ENCODE assay signal across 2 cellular contexts in the genomic region with DNA sequence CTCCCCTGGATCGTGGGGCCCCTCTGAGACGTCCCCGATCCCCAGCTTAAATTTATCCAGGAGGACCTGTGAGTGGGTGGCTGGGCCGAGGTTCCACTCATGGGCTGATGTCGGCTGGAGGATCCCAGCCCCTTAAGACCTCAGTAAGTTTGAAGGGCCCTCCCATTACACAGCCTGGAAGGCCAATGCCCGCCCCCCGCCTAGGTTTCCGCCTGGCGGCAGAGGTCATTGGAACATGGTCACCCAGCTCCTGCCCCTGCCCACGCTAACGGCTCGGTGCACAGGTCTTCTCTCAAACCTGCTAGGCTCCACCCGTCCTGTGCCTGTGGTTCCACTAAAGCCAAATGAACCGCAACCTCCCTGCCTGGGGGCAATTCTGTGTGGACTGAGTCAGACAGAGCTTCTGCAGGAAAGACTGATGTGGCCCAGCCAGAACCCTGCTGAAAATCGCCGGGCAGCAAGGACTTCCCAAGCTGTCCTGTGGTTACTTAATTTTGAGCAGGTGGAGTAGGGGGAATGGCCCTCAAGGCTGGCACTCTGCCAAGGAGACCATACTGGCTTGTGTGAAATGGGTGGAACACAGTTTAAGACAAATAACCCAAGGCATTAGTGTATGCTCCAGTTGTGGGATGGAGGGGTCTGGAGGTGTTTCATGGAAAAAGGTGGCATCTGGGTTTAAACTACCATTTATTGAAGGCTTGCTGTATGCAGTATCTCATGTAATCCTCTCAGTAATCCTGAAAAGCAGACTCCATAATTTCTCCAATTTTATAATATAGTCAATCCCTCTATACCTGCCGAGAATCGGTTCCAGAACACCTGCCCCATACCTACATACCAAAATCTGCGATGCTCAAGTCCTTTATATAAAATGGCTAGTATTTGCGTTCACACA.
TF ChIP-seq lines count a peak whose summit lies in the region.

No MANE protein-coding gene starts in this region.

TF ChIP-seq in HEK293, 187 proteins besides CTCF, POLR2A, EP300 and RAD21 (continued from another document and continues in another):
- no peak for TF ChIP-seq ZNF223 (tag by site-specific recombination; IDR thresholded peaks at IDR 0.05)
- TF ChIP-seq IKZF3 (tag by site-specific recombination; IDR thresholded peaks at IDR 0.05), result peak; percentile 39; the same call in 1 of the 2 replicates
- peak; percentile 52; the same call in 1 of the 2 replicates for TF ChIP-seq ZNF701 (tag by site-specific recombination; IDR thresholded peaks at IDR 0.05)
- peak; percentile 77 for TF ChIP-seq ZNF660 (tag by site-specific recombination; IDR thresholded peaks at IDR 0.05)
- no peak for TF ChIP-seq ZNF292 (tag by site-specific recombination; IDR thresholded peaks at IDR 0.05; ENCODE audit: borderline replicate concordance, low read depth)
- peak; percentile 95 for TF ChIP-seq ZIC2 (tag by site-specific recombination; IDR thresholded peaks at IDR 0.05)
- no peak for TF ChIP-seq ZNF416 (tag by site-specific recombination; IDR thresholded peaks at IDR 0.05)
- TF ChIP-seq SP2 (tag by site-specific recombination; IDR thresholded peaks at IDR 0.05), result peak; percentile 74
- no peak for TF ChIP-seq ZEB2 (tag by site-specific recombination; IDR thresholded peaks at IDR 0.05)
- no peak for TF ChIP-seq ZFP69B (tag by site-specific recombination; IDR thresholded peaks at IDR 0.05)
- TF ChIP-seq ZNF580 (tag by site-specific recombination; IDR thresholded peaks at IDR 0.05), result no peak
- no peak; the same call in 1 of the 2 replicates for TF ChIP-seq ZNF449 (tag by site-specific recombination; IDR thresholded peaks at IDR 0.05)
- TF ChIP-seq ZNF777 (tag by site-specific recombination; IDR thresholded peaks at IDR 0.05; ENCODE audit: borderline replicate concordance), result no peak
- TF ChIP-seq ZNF792 (tag by site-specific recombination; IDR thresholded peaks at IDR 0.05), result peak; percentile 75; the same call in 1 of the 2 replicates
- peak; percentile 61 for TF ChIP-seq WT1 (tag by site-specific recombination; IDR thresholded peaks at IDR 0.05)
- TF ChIP-seq OVOL3 (tag by site-specific recombination; IDR thresholded peaks at IDR 0.05), result no peak
- no peak for TF ChIP-seq ZBTB21 (tag by site-specific recombination; IDR thresholded peaks at IDR 0.05)
- no peak; the same call in none of the 2 replicates for TF ChIP-seq GLIS2 (tag by site-specific recombination; IDR thresholded peaks at IDR 0.05)
- TF ChIP-seq MYNN (tag by site-specific recombination; IDR thresholded peaks at IDR 0.05; ENCODE audit: borderline replicate concordance), result no peak
- TF ChIP-seq ZNF24 (tag by site-specific recombination; IDR thresholded peaks at IDR 0.05), result no peak
- TF ChIP-seq ZFHX2 (tag by site-specific recombination; conservative IDR thresholded peaks at IDR 0.05), result peak; percentile 48
- peak; percentile 76 for TF ChIP-seq ZNF664 (tag by site-specific recombination; IDR thresholded peaks at IDR 0.05)
- no peak for TF ChIP-seq ZNF394 (tag by site-specific recombination; IDR thresholded peaks at IDR 0.05; ENCODE audit: borderline replicate concordance)
- TF ChIP-seq ZNF341 (tag by site-specific recombination; IDR thresholded peaks at IDR 0.05; ENCODE audit: low read depth), result peak; percentile 76
- no peak for TF ChIP-seq ZNF175 (tag by site-specific recombination; IDR thresholded peaks at IDR 0.05)
- peak; percentile 62; the same call in 1 of the 2 replicates for TF ChIP-seq EGR2 (tag by site-specific recombination; IDR thresholded peaks at IDR 0.05; ENCODE audit: low read depth)
- no peak for TF ChIP-seq ZNF121 (tag by site-specific recombination; IDR thresholded peaks at IDR 0.05)
- no peak for TF ChIP-seq ZNF311 (tag by site-specific recombination; IDR thresholded peaks at IDR 0.05; ENCODE audit: borderline replicate concordance)
- TF ChIP-seq ZNF837 (tag by site-specific recombination; IDR thresholded peaks at IDR 0.05), result no peak
- peak; percentile 63 for TF ChIP-seq SP7 (tag by site-specific recombination; IDR thresholded peaks at IDR 0.05)
- TF ChIP-seq ZBTB20 (tag by site-specific recombination; IDR thresholded peaks at IDR 0.05), result 0 out of 2 replicates have a peak, but pooled peaks have one; percentile 26
- no peak for TF ChIP-seq REPIN1 (tag by site-specific recombination; IDR thresholded peaks at IDR 0.05; ENCODE audit: low read depth)
- TF ChIP-seq BCL11A (tag by site-specific recombination; IDR thresholded peaks at IDR 0.05; ENCODE audit: low read depth), result 0 out of 2 replicates have a peak, but pooled peaks have one; percentile 7
- TF ChIP-seq ZNF280D (tag by site-specific recombination; IDR thresholded peaks at IDR 0.05), result no peak
- TF ChIP-seq ZNF561 (tag by site-specific recombination; IDR thresholded peaks at IDR 0.05; ENCODE audit: borderline replicate concordance), result no peak

TF ChIP-seq in WTC11, 78 proteins besides CTCF, POLR2A, EP300 and RAD21 (continued from another document):
- TF ChIP-seq ARID4B (CRISPR knock-in tag; IDR thresholded peaks at IDR 0.05; ENCODE audit: borderline replicate concordance), result no peak
- TF ChIP-seq, protein P1, sequence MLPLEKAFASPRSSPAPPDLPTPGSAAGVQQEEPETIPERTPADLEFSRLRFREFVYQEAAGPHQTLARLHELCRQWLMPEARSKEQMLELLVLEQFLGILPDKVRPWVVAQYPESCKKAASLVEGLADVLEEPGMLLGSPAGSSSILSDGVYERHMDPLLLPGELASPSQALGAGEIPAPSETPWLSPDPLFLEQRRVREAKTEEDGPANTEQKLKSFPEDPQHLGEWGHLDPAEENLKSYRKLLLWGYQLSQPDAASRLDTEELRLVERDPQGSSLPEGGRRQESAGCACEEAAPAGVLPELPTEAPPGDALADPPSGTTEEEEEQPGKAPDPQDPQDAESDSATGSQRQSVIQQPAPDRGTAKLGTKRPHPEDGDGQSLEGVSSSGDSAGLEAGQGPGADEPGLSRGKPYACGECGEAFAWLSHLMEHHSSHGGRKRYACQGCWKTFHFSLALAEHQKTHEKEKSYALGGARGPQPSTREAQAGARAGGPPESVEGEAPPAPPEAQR (CRISPR knock-in tag; IDR thresholded peaks at IDR 0.05), result no peak
- no peak for TF ChIP-seq GABPB1 (CRISPR knock-in tag; IDR thresholded peaks at IDR 0.05)
- no peak for TF ChIP-seq HMGXB4 (CRISPR knock-in tag; IDR thresholded peaks at IDR 0.05)
